ENCODE assay signal across 1 cellular context in genomic region chr21:44874240-44874496, GRCh38.
A peak's percentile ranks its signal among the peaks of the same experiment; 100 is the strongest.
TF ChIP-seq lines count a peak whose summit lies in the region.

No MANE protein-coding gene starts in this region.

TF ChIP-seq in K562, 482 proteins besides CTCF, POLR2A, EP300 and RAD21 (continues in another document):
- TF ChIP-seq ZNF232 (CRISPR knock-in tag; IDR thresholded peaks at IDR 0.05) (peak; percentile 84; the same call in 1 of the 2 replicates), ZNF395 (CRISPR knock-in tag; IDR thresholded peaks at IDR 0.05) (0 out of 2 replicates have a peak, but pooled peaks have one; percentile 45), NCOA6 (IDR thresholded peaks at IDR 0.05) (peak; percentile 61), ERF (CRISPR knock-in tag; IDR thresholded peaks at IDR 0.05) (peak; percentile 50; the same call in 1 of the 2 replicates), IRF1 (CRISPR knock-in tag; IDR thresholded peaks at IDR 0.05; ENCODE audit: borderline replicate concordance) (peak; percentile 37; the same call in 1 of the 2 replicates), XRCC5 (IDR thresholded peaks at IDR 0.05; ENCODE audit: low read depth, low read length) (0 out of 2 replicates have a peak, but pooled peaks have one; percentile 33), ZNF639 (CRISPR knock-in tag; conservative IDR thresholded peaks at IDR 0.05 in 1 of 2, IDR thresholded peaks at IDR 0.05 in 1 of 2) (0 out of 4 replicates have a peak, but pooled peaks of 1 of the 2 experiments have one; percentile 3), E2F1 (CRISPR knock-in tag; IDR thresholded peaks at IDR 0.05) (0 out of 2 replicates have a peak, but pooled peaks have one; percentile 41), LCOR (CRISPR knock-in tag; IDR thresholded peaks at IDR 0.05) (peak; percentile 63; the same call in 1 of the 2 replicates), E2F6 (IDR thresholded peaks at IDR 0.05; ENCODE audit: borderline replicate concordance in 1 of 2, extremely low read depth in 1 of 2, insufficient read depth in 1 of 2, insufficient read length in 1 of 2, low read depth in 1 of 2, low read length in 1 of 2, poor library complexity in 1 of 2, severe bottlenecking in 1 of 2) (peak in 1 of 2 experiments; percentile 18), MCM7 (IDR thresholded peaks at IDR 0.05) (no peak), ATF2 (CRISPR knock-in tag; IDR thresholded peaks at IDR 0.05) (0 out of 2 replicates have a peak, but pooled peaks have one; percentile 40), ZNF431 (CRISPR knock-in tag; IDR thresholded peaks at IDR 0.05) (0 out of 2 replicates have a peak, but pooled peaks have one; percentile 83), CBFB (CRISPR knock-in tag; IDR thresholded peaks at IDR 0.05) (peak; percentile 87; the same call in 1 of the 2 replicates), SNIP1 (IDR thresholded peaks at IDR 0.05; ENCODE audit: low read depth) (peak; percentile 91), MAX (CRISPR knock-in tag; IDR thresholded peaks at IDR 0.05) (peak; percentile 7; the same call in 1 of the 2 replicates), NR2C2 (CRISPR knock-in tag; IDR thresholded peaks at IDR 0.05) (peak; percentile 12), NR2C2 (tag; IDR thresholded peaks at IDR 0.05) (no peak; the same call in 1 of the 2 replicates), RERE (CRISPR knock-in tag; IDR thresholded peaks at IDR 0.05; ENCODE audit: borderline replicate concordance) (0 out of 2 replicates have a peak, but pooled peaks have one; percentile 72), PTRF (tag; IDR thresholded peaks at IDR 0.05) (no peak), GATAD2A (IDR thresholded peaks at IDR 0.05) (no peak), ZBTB43 (CRISPR knock-in tag; IDR thresholded peaks at IDR 0.05) (no peak), ETV5 (CRISPR knock-in tag; IDR thresholded peaks at IDR 0.05; ENCODE audit: low read depth) (peak; percentile 62; the same call in 1 of the 2 replicates), ARID4B (CRISPR knock-in tag; IDR thresholded peaks at IDR 0.05) (no peak), BRD4 (IDR thresholded peaks at IDR 0.05) (no peak; the same call in 1 of the 2 replicates), CHCHD3 (CRISPR knock-in tag; IDR thresholded peaks at IDR 0.05) (0 out of 2 replicates have a peak, but pooled peaks have one; percentile 53), MYC (IDR thresholded peaks at IDR 0.05; ENCODE audit: low read depth, low read length) (no peak), MYC (CRISPR knock-in tag; IDR thresholded peaks at IDR 0.05; ENCODE audit: borderline replicate concordance, low read depth) (peak; percentile 60; the same call in 1 of the 2 replicates), PCBP1 (IDR thresholded peaks at IDR 0.05; ENCODE audit: low read depth, low read length, poor library complexity, severe bottlenecking) (peak; percentile 6), ZNF12 (CRISPR knock-in tag; IDR thresholded peaks at IDR 0.05) (0 out of 2 replicates have a peak, but pooled peaks have one; percentile 83)
